Comparison of ENCODE assay signal across 10 cellular contexts in genomic region chr4:139315221-139315675, GRCh38. TPM values are rescaled to one million over a fixed set of nuclear protein-coding genes. Genes with fewer than 3 reads are reported as not detected.
DNase-seq lines count a peak whose midpoint lies in the region; ATAC-seq and TF ChIP-seq lines count a peak whose summit lies in the region.
"Had no signal": no experiment of that assay in that cellular context is flagged by ENCODE, and none has a peak within 500 bp of the region (broad histone marks: within the 10 kb centered on the region; RNA-seq: fewer than 3 reads in every experiment).

No MANE protein-coding gene starts in this region.

- CTCF ChIA-PET in activated CD4-positive, alpha-beta T cell treated with anti-CD3 and anti-CD28 coated beads for 36 hours (lab: Charles Lee): interaction anchor here (0.6 to 1.5 kb wide), 3 partner anchors 17 to 285 kb away, joined by 3 to 4 read pairs (median 3); no protein-coding TSS in a partner anchor

- H3K36me3 ChIP-seq in mesenchymal stem cell (ENCODE audit: control insufficient read depth in 1 of 2, insufficient read depth in 2 of 2, low read depth in 1 of 2, low read length in 2 of 2) (peaks cover 0 to 6% of the 10 kb centered on the region in 2 experiments), body of pancreas (replicated peaks in 1 of 2; ENCODE audit: insufficient read depth in 1 of 2, low read depth in 2 of 2) (no peaks in the 10 kb centered on the region), esophagus squamous epithelium (no peaks in the 10 kb centered on the region)

- H3K4me3 ChIP-seq in mesenchymal stem cell (ENCODE audit: insufficient read depth in 1 of 2, low read depth in 1 of 2, low read length in 2 of 2): peak overlapping the region in 1 of 2 experiments; percentile 60
- no peak overlapping the region for H3K4me3 ChIP-seq in body of pancreas
- no peak overlapping the region for H3K4me3 ChIP-seq in esophagus squamous epithelium
- H3K4me3 ChIP-seq: skin epidermis had no signal

- H3K9me3 ChIP-seq in mesenchymal stem cell (ENCODE audit: control insufficient read depth, low read length) (no peaks in the 10 kb centered on the region), body of pancreas (no peaks in the 10 kb centered on the region), esophagus squamous epithelium (no peaks in the 10 kb centered on the region)

- no peaks in the 10 kb centered on the region for H3K27me3 Mint-ChIP-seq in activated CD4-positive, alpha-beta T cell treated with anti-CD3 and anti-CD28 coated beads for 36 hours
- H3K27me3 Mint-ChIP-seq in activated T-helper 2 cell treated with anti-CD3 and anti-CD28 coated beads, Interferon-gamma antibody, Interleukin-2, Interleukin-4, amounts not matched to agents 10 μg/mL and 5 μg/mL and 100 μg/mL, durations not matched to agents 14 hours and 24 hours and 36 hours (ENCODE audit: low read depth): no peaks in the 10 kb centered on the region

- intact Hi-C loops in activated CD4-positive, alpha-beta T cell treated with anti-CD3 and anti-CD28 coated beads for 36 hours (cut with DNase I, micrococcal nuclease): no loop called here
- intact Hi-C loops in activated T-helper 2 cell treated with anti-CD3 and anti-CD28 coated beads, Interferon-gamma antibody, Interleukin-2, Interleukin-4, amounts not matched to agents 10 μg/mL and 5 μg/mL and 100 μg/mL, durations not matched to agents 14 hours and 24 hours and 36 hours (cut with micrococcal nuclease): no loop called here
- intact Hi-C loops in body of pancreas (cut with DNase I): no loop called here
- intact Hi-C loops in esophagus squamous epithelium (cut with DNase I): no loop called here

- no peak for DNase-seq in activated CD4-positive, alpha-beta T cell treated with anti-CD3 and anti-CD28 coated beads for 36 hours
- DNase-seq in activated CD4-positive, alpha-beta T cell treated with anti-CD3 and anti-CD28 coated beads for 48 hours: no peak
- DNase-seq in mesenchymal stem cell (no peak), body of pancreas (no peak), esophagus squamous epithelium (lab: John Stamatoyannopoulos, UW) (no peak)
- no peak for DNase-seq in activated T-helper 2 cell treated with anti-CD3 and anti-CD28 coated beads, Interferon-gamma antibody, Interleukin-2, Interleukin-4, amounts not matched to agents 10 μg/mL and 5 μg/mL and 100 μg/mL, durations not matched to agents 14 hours and 24 hours and 36 hours (ENCODE audit: low spot score)
- DNase-seq: MV-4-11 had no signal

- no peaks in the 10 kb centered on the region for H3K79me1 ChIP-seq in mesenchymal stem cell (replicated peaks; ENCODE audit: low read length, poor library complexity, severe bottlenecking)

- TF ChIP-seq CTCF in body of pancreas (IDR thresholded peaks at IDR 0.05) (no peak), esophagus squamous epithelium (IDR thresholded peaks at IDR 0.05) (no peak)

- TF ChIP-seq POLR2A in body of pancreas (IDR thresholded peaks at IDR 0.05) (no peak), esophagus squamous epithelium (IDR thresholded peaks at IDR 0.05) (no peak)

- H3K27me3 ChIP-seq in mesenchymal stem cell (ENCODE audit: control insufficient read depth in 1 of 2, insufficient read depth in 1 of 2, low read length in 2 of 2) (no peaks in the 10 kb centered on the region), body of pancreas (no peaks in the 10 kb centered on the region), esophagus squamous epithelium (no peaks in the 10 kb centered on the region)

- H3K4me2 ChIP-seq in mesenchymal stem cell (ENCODE audit: low read length, poor library complexity, severe bottlenecking): no peak overlapping the region

- no peak overlapping the region for H3K4me3 Mint-ChIP-seq in activated CD4-positive, alpha-beta T cell treated with anti-CD3 and anti-CD28 coated beads for 36 hours
- no peak overlapping the region for H3K4me3 Mint-ChIP-seq in activated T-helper 2 cell treated with anti-CD3 and anti-CD28 coated beads, Interferon-gamma antibody, Interleukin-2, Interleukin-4, amounts not matched to agents 10 μg/mL and 5 μg/mL and 100 μg/mL, durations not matched to agents 14 hours and 24 hours and 36 hours (ENCODE audit: low read depth)

- peak overlapping the region; percentile 52 for H4K8ac ChIP-seq in mesenchymal stem cell (ENCODE audit: low read length)

- no peak overlapping the region for H4K91ac ChIP-seq in mesenchymal stem cell (ENCODE audit: low read length)

- H3K27ac ChIP-seq in mesenchymal stem cell (ENCODE audit: low read length, poor library complexity, severe bottlenecking) (no peak overlapping the region), body of pancreas (no peak overlapping the region), esophagus squamous epithelium (no peak overlapping the region)

- H3K4me1 ChIP-seq in mesenchymal stem cell (ENCODE audit: control insufficient read depth, insufficient read depth, low read depth, low read length): peaks cover 7% of the 10 kb centered on the region
- peaks cover 32% of the 10 kb centered on the region for H3K4me1 ChIP-seq in body of pancreas
- H3K4me1 ChIP-seq in esophagus squamous epithelium: peaks cover 5 to 45% (median 18%) of the 10 kb centered on the region in 3 donors

- peak overlapping the region; percentile 51 for H3K27ac Mint-ChIP-seq in activated CD4-positive, alpha-beta T cell treated with anti-CD3 and anti-CD28 coated beads for 36 hours
- H3K27ac Mint-ChIP-seq in activated T-helper 2 cell treated with anti-CD3 and anti-CD28 coated beads, Interferon-gamma antibody, Interleukin-2, Interleukin-4, amounts not matched to agents 10 μg/mL and 5 μg/mL and 100 μg/mL, durations not matched to agents 14 hours and 24 hours and 36 hours: no peak overlapping the region

- no peak overlapping the region for H2BK15ac ChIP-seq in mesenchymal stem cell (ENCODE audit: low read depth, poor library complexity, severe bottlenecking)

- no peak overlapping the region for H2BK120ac ChIP-seq in mesenchymal stem cell (ENCODE audit: low read depth, low read length)

- peaks cover 3% of the 10 kb centered on the region for H3K9me3 Mint-ChIP-seq in activated CD4-positive, alpha-beta T cell treated with anti-CD3 and anti-CD28 coated beads for 36 hours (ENCODE audit: low read depth)
- H3K9me3 Mint-ChIP-seq in activated T-helper 2 cell treated with anti-CD3 and anti-CD28 coated beads, Interferon-gamma antibody, Interleukin-2, Interleukin-4, amounts not matched to agents 10 μg/mL and 5 μg/mL and 100 μg/mL, durations not matched to agents 14 hours and 24 hours and 36 hours: peaks cover 4% of the 10 kb centered on the region

- H2AK5ac ChIP-seq in mesenchymal stem cell (ENCODE audit: low read length, severe bottlenecking): no peak overlapping the region

- POLR2A ChIA-PET in activated CD4-positive, alpha-beta T cell treated with anti-CD3 and anti-CD28 coated beads for 36 hours (lab: Charles Lee): no interaction called here

- no peak overlapping the region for H3K18ac ChIP-seq in mesenchymal stem cell (ENCODE audit: low read depth in 1 of 2, low read length in 2 of 2)

- H3K36me3 Mint-ChIP-seq in activated CD4-positive, alpha-beta T cell treated with anti-CD3 and anti-CD28 coated beads for 36 hours (ENCODE audit: low read depth): peaks cover 28% of the 10 kb centered on the region
- peaks cover 45% of the 10 kb centered on the region for H3K36me3 Mint-ChIP-seq in activated T-helper 2 cell treated with anti-CD3 and anti-CD28 coated beads, Interferon-gamma antibody, Interleukin-2, Interleukin-4, amounts not matched to agents 10 μg/mL and 5 μg/mL and 100 μg/mL, durations not matched to agents 14 hours and 24 hours and 36 hours (ENCODE audit: low read depth)

- H3K9ac ChIP-seq in mesenchymal stem cell (ENCODE audit: low read length): peak overlapping the region; percentile 82

- no peak overlapping the region for H2BK5ac ChIP-seq in mesenchymal stem cell (ENCODE audit: low read depth, low read length, poor library complexity, severe bottlenecking)

- H3K23ac ChIP-seq in mesenchymal stem cell (ENCODE audit: low read length in 2 of 2): peak overlapping the region in 1 of 2 experiments; percentile 72

- H3K4ac ChIP-seq in mesenchymal stem cell (ENCODE audit: low read depth in 1 of 2, low read length in 2 of 2): peak overlapping the region in 1 of 2 experiments; percentile 41

- 96% methylated on average over 6 of the region's 13 CpGs for WGBS in mesenchymal stem cell
- 93 to 97% methylated on average over 13 of the region's 13 CpGs for WGBS in body of pancreas, 2 donors
- 84 to 86% methylated on average over 13 of the region's 13 CpGs for WGBS in esophagus squamous epithelium, 2 donors

- H3K4me1 Mint-ChIP-seq in activated CD4-positive, alpha-beta T cell treated with anti-CD3 and anti-CD28 coated beads for 36 hours: peaks cover 72% of the 10 kb centered on the region
- H3K4me1 Mint-ChIP-seq in activated T-helper 2 cell treated with anti-CD3 and anti-CD28 coated beads, Interferon-gamma antibody, Interleukin-2, Interleukin-4, amounts not matched to agents 10 μg/mL and 5 μg/mL and 100 μg/mL, durations not matched to agents 14 hours and 24 hours and 36 hours (ENCODE audit: low read depth): peaks cover 50% of the 10 kb centered on the region

- peak overlapping the region in 1 of 2 experiments; percentile 77 for H2BK12ac ChIP-seq in mesenchymal stem cell (ENCODE audit: low read length in 2 of 2)

- peak overlapping the region in 1 of 2 experiments; percentile 93 for H3K14ac ChIP-seq in mesenchymal stem cell (ENCODE audit: low read length in 2 of 2)

- ATAC-seq in activated CD4-positive, alpha-beta T cell treated with anti-CD3 and anti-CD28 coated beads for 36 hours: no peak
- ATAC-seq in GM21723 (IDR thresholded peaks at IDR 0.05; ENCODE audit: unreplicated experiment): peak; percentile 73
- peak; percentile 48 for ATAC-seq in HG03571 (IDR thresholded peaks at IDR 0.05; ENCODE audit: unreplicated experiment)
- ATAC-seq in body of pancreas: no peak

- H2AFZ ChIP-seq in mesenchymal stem cell (ENCODE audit: low read depth, low read length): peak overlapping the region; percentile 11

RNA-seq across cellular contexts. Expression of gene NDUFC1, which starts 13.0 kb away (rescaled TPM):
- 10 to 100 TPM; 41.9 to 64.8 TPM for total RNA-seq in activated CD4-positive, alpha-beta T cell treated with anti-CD3 and anti-CD28 coated beads for 36 hours
- polyA plus RNA-seq in mesenchymal stem cell (2013, experiment 1 of 2): 146 TPM
- 148 TPM for polyA plus RNA-seq in mesenchymal stem cell (2013, experiment 2 of 2)
- total RNA-seq in activated T-helper 2 cell treated with anti-CD3 and anti-CD28 coated beads, Interferon-gamma antibody, Interleukin-2, Interleukin-4, amounts not matched to agents 10 μg/mL and 5 μg/mL and 100 μg/mL, durations not matched to agents 14 hours and 24 hours and 36 hours: 50.9 and 51.4 TPM in 2 replicates
- 10 to 100 TPM; 16.5 to 24.1 TPM for total RNA-seq in body of pancreas
- total RNA-seq in esophagus squamous epithelium: 10 to 100 TPM; 24.6 to 57.5 (median 40.9) TPM

RNA-seq across cellular contexts. Expression of gene NAA15, which starts 13.9 kb away (rescaled TPM):
- 100 to 1,000 TPM in 1 of 2 experiments, 10 to 100 TPM in 1; 64.3 to 113 TPM for total RNA-seq in activated CD4-positive, alpha-beta T cell treated with anti-CD3 and anti-CD28 coated beads for 36 hours
- 16.2 TPM for polyA plus RNA-seq in mesenchymal stem cell (2013, experiment 1 of 2)
- polyA plus RNA-seq in mesenchymal stem cell (2013, experiment 2 of 2): 16.5 TPM
- total RNA-seq in activated T-helper 2 cell treated with anti-CD3 and anti-CD28 coated beads, Interferon-gamma antibody, Interleukin-2, Interleukin-4, amounts not matched to agents 10 μg/mL and 5 μg/mL and 100 μg/mL, durations not matched to agents 14 hours and 24 hours and 36 hours: 86.7 and 97.4 TPM in 2 replicates
- total RNA-seq in body of pancreas (10 to 100 TPM; 16.5 to 22.8 TPM), esophagus squamous epithelium (10 to 100 TPM; 28.8 to 51.1 (median 38.4) TPM)

RNA-seq across cellular contexts. Expression of gene MGARP, which starts 35.2 kb away (rescaled TPM):
- under 1 TPM; 0.21 to 0.35 TPM for total RNA-seq in activated CD4-positive, alpha-beta T cell treated with anti-CD3 and anti-CD28 coated beads for 36 hours
- polyA plus RNA-seq in mesenchymal stem cell (2013, experiment 1 of 2): 2.7 TPM
- polyA plus RNA-seq in mesenchymal stem cell (2013, experiment 2 of 2): 3.1 TPM
- not detected in 2 replicates for total RNA-seq in activated T-helper 2 cell treated with anti-CD3 and anti-CD28 coated beads, Interferon-gamma antibody, Interleukin-2, Interleukin-4, amounts not matched to agents 10 μg/mL and 5 μg/mL and 100 μg/mL, durations not matched to agents 14 hours and 24 hours and 36 hours
- under 1 TPM in 1 of 2 donors, not detected in 1; 0.78 TPM for total RNA-seq in body of pancreas
- total RNA-seq in esophagus squamous epithelium: under 1 TPM in 1 of 4 donors, not detected in 3; 0.38 TPM

Comparison
In these comparisons a context has a peak if more than half of its experiments do, and no peak if none do; other contexts are left out.
1. ATAC-seq: peak in GM21723 (single experiment) and HG03571 (single experiment); none in activated CD4-positive, alpha-beta T cell treated with anti-CD3 and anti-CD28 coated beads for 36 hours (single experiment) and body of pancreas (single experiment).